ENCODE assay signal across 8 cellular contexts in genomic region chr19:13024958-13025653, GRCh38. TPM values are rescaled to one million over a fixed set of nuclear protein-coding genes. Genes with fewer than 3 reads are reported as not detected.
DNase-seq lines count a peak whose midpoint lies in the region; ATAC-seq and TF ChIP-seq lines count a peak whose summit lies in the region.

No MANE protein-coding gene starts in this region.

- H3K4me1 Mint-ChIP-seq in Caco-2 (ENCODE audit: low read depth, unreplicated experiment) = peaks cover 9% of the 10 kb centered on the region

- DNase-seq in NCI-H510A (lab: John Stamatoyannopoulos, UW) = peak; percentile 46
- DNase-seq in ovary = peak in 2 of 5 donors; percentile 58 to 59
- DNase-seq in Caco-2 = no peak
- no peak for DNase-seq in NCI-H2227 treated with DMSO at 0.1 percent for 48 hours (lab: John Stamatoyannopoulos, UW)

- 12 to 22% (median 20%) methylated on average over 45 of the region's 45 CpGs for WGBS in ovary, 3 donors

- H3K27me3 Mint-ChIP-seq in Caco-2 (ENCODE audit: insufficient read depth, unreplicated experiment) = peaks cover 18% of the 10 kb centered on the region

- peak overlapping the region; percentile 98 for H3K4me2 ChIP-seq in BLaER1

- intact Hi-C loops in ovary (cut with DNase I) (loop anchor here in 3 of 4 donors (5.0 kb wide), 2 partner anchors 32 to 37 kb away; no protein-coding TSS in a partner anchor), Caco-2 (cut with micrococcal nuclease; ENCODE audit: unreplicated experiment) (no loop called here)

- TF ChIP-seq EP300 in ovary (IDR thresholded peaks at IDR 0.05) = no peak

- peaks cover 34% of the 10 kb centered on the region for H3K27me3 ChIP-seq in BLaER1
- no peaks in the 10 kb centered on the region for H3K27me3 ChIP-seq in ovary
- H3K27me3 ChIP-seq in Caco-2 (replicated peaks; ENCODE audit: control insufficient read depth, insufficient read depth, low read length) = no peaks in the 10 kb centered on the region

- H3K4me3 ChIP-seq in BLaER1 (peak overlapping the region; percentile 58), ovary (peak overlapping the region; percentile 32), Caco-2 (ENCODE audit: low read depth, low read length) (no peak overlapping the region)

- H3K9me3 Mint-ChIP-seq in Caco-2 (ENCODE audit: unreplicated experiment) = no peaks in the 10 kb centered on the region

- H4K20me1 ChIP-seq in BLaER1 = peaks cover 75% of the 10 kb centered on the region

- H3K9me3 ChIP-seq in BLaER1 = no peaks in the 10 kb centered on the region
- H3K9me3 ChIP-seq in ovary = no peaks in the 10 kb centered on the region
- H3K9me3 ChIP-seq in Caco-2 = no peaks in the 10 kb centered on the region

- H3K36me3 ChIP-seq in BLaER1 = peaks cover 51% of the 10 kb centered on the region
- no peaks in the 10 kb centered on the region for H3K36me3 ChIP-seq in ovary
- H3K36me3 ChIP-seq in Caco-2 (ENCODE audit: control insufficient read depth, insufficient read depth, low read length) = no peaks in the 10 kb centered on the region

- H3K4me1 ChIP-seq in BLaER1 (peaks cover 86% of the 10 kb centered on the region), ovary (ENCODE audit: insufficient read depth) (peaks cover 36% of the 10 kb centered on the region), Caco-2 (peaks cover 6% of the 10 kb centered on the region)

- no peak overlapping the region for H3K27ac Mint-ChIP-seq in Caco-2 (ENCODE audit: unreplicated experiment)

- TF ChIP-seq CTCF in ovary (IDR thresholded peaks at IDR 0.05) (no peak), Caco-2 (IDR thresholded peaks at IDR 0.05; ENCODE audit: insufficient read depth in 1 of 2, low read depth in 1 of 2, low read length in 1 of 2, severe bottlenecking in 1 of 2, unreplicated experiment in 1 of 2) (no peak)

- H3K4me3 Mint-ChIP-seq in Caco-2 (ENCODE audit: unreplicated experiment) = no peak overlapping the region

- ATAC-seq in esophagus mucosa (peak; percentile 16), HG03439 (IDR thresholded peaks at IDR 0.05; ENCODE audit: unreplicated experiment) (no peak), HG02981 (IDR thresholded peaks at IDR 0.05; ENCODE audit: unreplicated experiment) (no peak)

- H3K27ac ChIP-seq in BLaER1 (no peak overlapping the region; the same call in 1 of the 2 replicates), ovary (peak overlapping the region in 1 of 2 donors; percentile 89)

- TF ChIP-seq POLR2A in ovary (IDR thresholded peaks at IDR 0.05) = no peak

- CTCF ChIA-PET in Caco-2 (lab: Charles Lee) = interaction anchor here (0.8 kb wide), 1 partner anchor 36 kb away, joined by 3 read pairs; no protein-coding TSS in a partner anchor

- POLR2A ChIA-PET in Caco-2 (lab: Charles Lee) = no interaction called here

- H3K9ac ChIP-seq in BLaER1 = peak overlapping the region; percentile 68; the same call in 1 of the 2 replicates

- no TSS peak for BruUV-seq in Caco-2 (replicated peaks; lab: Mats Ljungman, UMichigan)

- no peaks in the 10 kb centered on the region for H3K36me3 Mint-ChIP-seq in Caco-2 (ENCODE audit: insufficient read depth, unreplicated experiment)

RNA-seq across cellular contexts. Expression of gene NFIX, which starts 29.8 kb away (rescaled TPM):
- 101 TPM for total RNA-seq in esophagus mucosa
- 100 to 1,000 TPM in 5 of 7 donors, 10 to 100 TPM in 2; 30.3 to 256 (median 223) TPM for total RNA-seq in ovary
- 10 to 100 TPM; 76.9 to 82.2 TPM for polyA plus RNA-seq in ovary
- total RNA-seq in Caco-2 (2022) = 0.35 and 0.82 TPM in 2 replicates

RNA-seq across cellular contexts. Expression of gene DAND5, which starts 55.7 kb away (rescaled TPM):
- total RNA-seq in esophagus mucosa = not detected
- total RNA-seq in ovary = under 1 TPM in 2 of 7 donors, not detected in 5; 0.11 to 0.15 TPM
- not detected for polyA plus RNA-seq in ovary
- total RNA-seq in Caco-2 (2022) = not detected in 2 replicates

Comparison
In these comparisons a context has a peak if more than half of its experiments do, and no peak if none do; other contexts are left out.
1. RNA of gene NFIX, which starts 29.8 kb away (total RNA-seq): 30.3 to 256 TPM in ovary and 101 TPM in esophagus mucosa (single experiment); 0.35 to 0.82 TPM in Caco-2; every median in the first group is over 10 times any median in the second.